Comparison of ENCODE assay signal across 18 cellular contexts in genomic region chr2:55876425-55877084, GRCh38. TPM values are rescaled to one million over a fixed set of nuclear protein-coding genes. Genes with fewer than 3 reads are reported as not detected.
"Had no signal": no experiment of that assay in that cellular context is flagged by ENCODE, and none has a peak within 500 bp of the region (broad histone marks: within the 10 kb centered on the region; RNA-seq: fewer than 3 reads in every experiment).

No MANE protein-coding gene starts in this region.

- H3K4me3 Mint-ChIP-seq: activated naive CD8-positive, alpha-beta T cell treated with anti-CD3 and anti-CD28 coated beads, Interleukin-2, amount 50 U/mL, for 24 hours; activated T-helper 1 cell treated with anti-CD3 and anti-CD28 coated beads, Interleukin-12 subunit alpha, Interleukin-12 subunit beta, Interleukin-2, Interleukin-4 antibody, amounts not matched to agents 30 ng/mL and 10 ng/mL and 1 ng/mL, durations not matched to agents 14 hours and 24 hours and 36 hours; memory B cell; natural killer cell had no signal

- H3K27ac ChIP-seq: thyroid gland had no signal

- H3K27me3 ChIP-seq: right atrium auricular region, thyroid gland had no signal

- H3K9me3 Mint-ChIP-seq: activated naive CD8-positive, alpha-beta T cell treated with anti-CD3 and anti-CD28 coated beads, Interleukin-2, amount 50 U/mL, for 24 hours; activated T-helper 1 cell treated with anti-CD3 and anti-CD28 coated beads, Interleukin-12 subunit alpha, Interleukin-12 subunit beta, Interleukin-2, Interleukin-4 antibody, amounts not matched to agents 30 ng/mL and 10 ng/mL and 1 ng/mL, durations not matched to agents 14 hours and 24 hours and 36 hours; memory B cell had no signal

- H3K9me3 ChIP-seq: right atrium auricular region, thyroid gland had no signal

- H3K4me1 ChIP-seq: thyroid gland had no signal

- DNase-seq: activated CD4-positive, CD25-positive, alpha-beta regulatory T cell treated with anti-CD3 and anti-CD28 coated beads, Interleukin-2, amount 50 U/mL, for 72 hours; activated naive CD4-positive, alpha-beta T cell; activated naive CD8-positive, alpha-beta T cell treated with anti-CD3 and anti-CD28 coated beads, Interleukin-2, amount 50 U/mL, for 24 hours; caudate nucleus; foreskin fibroblast; glutamatergic neuron; hypothalamus; kidney; left ventricle myocardium superior; natural killer cell; stimulated activated CD4-positive, alpha-beta T cell treated with anti-CD3 and anti-CD28 coated beads, Interleukin-1b, Interleukin-23, amount 100 ng/mL, for 48 hours; T-helper 9 cell; thyroid gland had no signal

- H3K4me1 Mint-ChIP-seq: activated naive CD8-positive, alpha-beta T cell treated with anti-CD3 and anti-CD28 coated beads, Interleukin-2, amount 50 U/mL, for 24 hours; natural killer cell had no signal

- H3K27me3 Mint-ChIP-seq: memory B cell, progenitor cell of endocrine pancreas had no signal

- H3K27ac Mint-ChIP-seq: activated naive CD8-positive, alpha-beta T cell treated with anti-CD3 and anti-CD28 coated beads, Interleukin-2, amount 50 U/mL, for 24 hours; activated T-helper 1 cell treated with anti-CD3 and anti-CD28 coated beads, Interleukin-12 subunit alpha, Interleukin-12 subunit beta, Interleukin-2, Interleukin-4 antibody, amounts not matched to agents 30 ng/mL and 10 ng/mL and 1 ng/mL, durations not matched to agents 14 hours and 24 hours and 36 hours; memory B cell; natural killer cell; progenitor cell of endocrine pancreas had no signal

- H3K4me3 ChIP-seq: right atrium auricular region, thyroid gland had no signal

- ATAC-seq: activated naive CD8-positive, alpha-beta T cell treated with anti-CD3 and anti-CD28 coated beads, Interleukin-2, amount 50 U/mL, for 24 hours; natural killer cell had no signal

- H3K36me3 Mint-ChIP-seq: memory B cell, natural killer cell had no signal

- H3K36me3 ChIP-seq: right atrium auricular region had no signal

RNA-seq across cellular contexts. Expression of gene EFEMP1, which starts 47.0 kb away (rescaled TPM):
- total RNA-seq: activated CD8-positive, alpha-beta memory T cell treated with anti-CD3 and anti-CD28 coated beads for 36 hours; activated T-helper 1 cell treated with anti-CD3 and anti-CD28 coated beads, Interleukin-12 subunit alpha, Interleukin-12 subunit beta, Interleukin-2, Interleukin-4 antibody, amounts not matched to agents 30 ng/mL and 10 ng/mL and 1 ng/mL, durations not matched to agents 14 hours and 24 hours and 36 hours; natural killer cell had no signal
